7 cellular contexts compared by ENCODE assay signal in the genomic region with DNA sequence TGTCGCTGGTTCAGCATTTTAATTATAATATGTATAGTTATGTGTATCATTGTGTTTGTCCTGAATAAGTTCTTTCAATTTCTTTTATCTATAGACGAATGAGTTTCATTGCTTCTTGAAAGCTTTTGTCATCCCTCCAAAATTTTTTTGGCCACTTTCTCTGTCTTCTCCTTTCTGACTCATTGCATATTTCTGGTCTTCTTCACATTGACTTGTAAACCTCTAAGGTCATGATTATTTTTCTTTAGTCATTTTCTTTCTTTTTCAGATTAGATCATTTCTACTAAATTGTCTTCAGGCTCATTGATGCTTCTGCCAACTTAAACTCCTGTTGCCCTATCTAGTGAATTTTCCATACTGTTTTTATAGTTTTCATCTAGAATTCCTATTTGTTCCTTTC.
DNase-seq lines count a peak whose midpoint lies in the region; ATAC-seq and TF ChIP-seq lines count a peak whose summit lies in the region.
"Not testable (repeated sequence)": the region's sequence is repeated elsewhere in the genome, so short reads cannot be mapped to it uniquely, and the experiment has no call there.

No MANE protein-coding gene starts in this region.

- not testable (repeated sequence) for H3K4me3 Mint-ChIP-seq in MCF 10A (ENCODE audit: unreplicated experiment)

- not testable (repeated sequence) for H4K91ac ChIP-seq in IMR-90 (ENCODE audit: insufficient read depth, low read depth, low read length)

- not testable (repeated sequence) for H4K20me1 ChIP-seq in IMR-90 (ENCODE audit: insufficient read depth, low read length)

- not testable (repeated sequence) for H3K27ac ChIP-seq in IMR-90 (ENCODE audit: insufficient read depth, low read length)
- peak overlapping the region; percentile 28; the same call in 1 of the 2 replicates for H3K27ac ChIP-seq in SJSA1

- not testable (repeated sequence) for H3K79me1 ChIP-seq in IMR-90 (ENCODE audit: low read depth in 1 of 2, low read length in 2 of 2)

- not testable (repeated sequence) for H3K4ac ChIP-seq in IMR-90 (ENCODE audit: low read depth, low read length)

- H3K23ac ChIP-seq in IMR-90 (ENCODE audit: low read depth, low read length), result not testable (repeated sequence)

- not testable (repeated sequence) for H4K5ac ChIP-seq in IMR-90 (ENCODE audit: low read depth, low read length)

- TF ChIP-seq POLR2A in IMR-90 (IDR thresholded peaks at IDR 0.05; ENCODE audit: low read depth, low read length), result not testable (repeated sequence)

- H3K9me1 ChIP-seq in IMR-90 (ENCODE audit: insufficient read depth, low read length), result not testable (repeated sequence)

- H3K27ac Mint-ChIP-seq in MCF 10A (ENCODE audit: low read depth, unreplicated experiment), result not testable (repeated sequence)

- not testable (repeated sequence) for TF ChIP-seq CTCF in AG10803 (conservative IDR thresholded peaks at IDR 0.05; ENCODE audit: low read length); IMR-90 (conservative IDR thresholded peaks at IDR 0.05; ENCODE audit: low read depth, low read length); MCF 10A (IDR thresholded peaks at IDR 0.05; ENCODE audit: unreplicated experiment); fibroblast of mammary gland (conservative IDR thresholded peaks at IDR 0.05; ENCODE audit: control insufficient read depth, insufficient read depth, low read depth, low read length); omental fat pad (IDR thresholded peaks at IDR 0.05)

- H2AK9ac ChIP-seq in IMR-90 (replicated peaks; ENCODE audit: low read depth, low read length, poor library complexity), result not testable (repeated sequence)

- not testable (repeated sequence) for H3K27me3 ChIP-seq in IMR-90 (ENCODE audit: control insufficient read depth, insufficient read depth, low read length); SJSA1 (replicated peaks)

- H3K18ac ChIP-seq in IMR-90 (ENCODE audit: low read depth, low read length), result not testable (repeated sequence)

- not testable (repeated sequence) for H3K4me1 Mint-ChIP-seq in MCF 10A (ENCODE audit: insufficient read depth, unreplicated experiment)

- H3K27me3 Mint-ChIP-seq in MCF 10A (ENCODE audit: insufficient read depth, unreplicated experiment), result not testable (repeated sequence)

- H3K4me3 ChIP-seq in AG10803 (ENCODE audit: low read length); IMR-90 (ENCODE audit: insufficient read depth, low read depth, low read length); SJSA1; fibroblast of mammary gland (ENCODE audit: control insufficient read depth, low read depth, low read length): not testable (repeated sequence)

- POLR2A ChIA-PET in IMR-90 (lab: Charles Lee; ENCODE audit: unreplicated experiment); MCF 10A (lab: Yijun Ruan, JAX): not testable (repeated sequence)

- H2AFZ ChIP-seq in IMR-90 (replicated peaks; ENCODE audit: low read length, poor library complexity), result not testable (repeated sequence)

- not testable (repeated sequence) for H3K36me3 Mint-ChIP-seq in MCF 10A (ENCODE audit: insufficient read depth, unreplicated experiment)

- H3K4me1 ChIP-seq in IMR-90 (ENCODE audit: control insufficient read depth, insufficient read depth, low read length); SJSA1 (replicated peaks): not testable (repeated sequence)

- not testable (repeated sequence) for H2BK15ac ChIP-seq in IMR-90 (ENCODE audit: low read depth, low read length)

- not testable (repeated sequence) for H2BK120ac ChIP-seq in IMR-90 (ENCODE audit: low read depth, low read length)

- not testable (repeated sequence) for H3K4me2 ChIP-seq in IMR-90 (ENCODE audit: low read depth, low read length)

- in situ Hi-C loops in IMR-90 (cut with MboI; ENCODE audit: low sequenced_read_pairs), result not testable (repeated sequence)

- H3K14ac ChIP-seq in IMR-90 (replicated peaks; ENCODE audit: low read depth, low read length), result not testable (repeated sequence)

- not testable (repeated sequence) for H3K9ac ChIP-seq in IMR-90 (ENCODE audit: low read depth, low read length)

- H2BK5ac ChIP-seq in IMR-90 (ENCODE audit: low read depth, low read length, poor library complexity, severe bottlenecking), result not testable (repeated sequence)

- not testable (repeated sequence) for TF ChIP-seq RAD21 in IMR-90 (IDR thresholded peaks at IDR 0.05; ENCODE audit: low read length)

- not testable (repeated sequence) for H2AK5ac ChIP-seq in IMR-90 (ENCODE audit: low read depth, low read length)

- BruUV-seq in IMR-90 (replicated peaks; lab: Mats Ljungman, UMichigan); MCF 10A (replicated peaks; lab: Mats Ljungman, UMichigan): not testable (repeated sequence)

- peak; percentile 31 for DNase-seq in AG10803 (ENCODE audit: low read depth)
- peak; percentile 9 for DNase-seq in GM03348 (ENCODE audit: low spot score)
- DNase-seq in IMR-90, result peak; percentile 0
- DNase-seq in SJSA1 (ENCODE audit: low read depth in 1 of 2, low spot score in 2 of 2), result peak in 1 of 2 experiments; percentile 54
- peak; percentile 9 for DNase-seq in MCF 10A (ENCODE audit: unreplicated experiment)
- DNase-seq in fibroblast of mammary gland (ENCODE audit: low read depth), result peak; percentile 78
- DNase-seq in omental fat pad (ENCODE audit: low spot score), result not testable (repeated sequence)

- CTCF ChIA-PET in IMR-90 (lab: Yijun Ruan, JAX); MCF 10A (lab: Yijun Ruan, JAX): not testable (repeated sequence)

- H3K9me3 Mint-ChIP-seq in MCF 10A (ENCODE audit: unreplicated experiment), result not testable (repeated sequence)

- not testable (repeated sequence) for H3K36me3 ChIP-seq in IMR-90 (ENCODE audit: control insufficient read depth, insufficient read depth, low read length); SJSA1

- H4K8ac ChIP-seq in IMR-90 (ENCODE audit: low read depth in 2 of 2, low read length in 2 of 2), result not testable (repeated sequence)

- H3K56ac ChIP-seq in IMR-90 (ENCODE audit: extremely low read depth, insufficient read depth, low read length), result not testable (repeated sequence)

- H3K9me3 ChIP-seq in IMR-90 (ENCODE audit: control insufficient read depth, insufficient read depth, low read length); SJSA1 (replicated peaks): not testable (repeated sequence)

- H2BK20ac ChIP-seq in IMR-90 (ENCODE audit: low read depth, low read length), result not testable (repeated sequence)

- WGBS in IMR-90 (ENCODE audit: extremely low coverage in 2 of 2, insufficient read length in 1 of 2), 2 experiments, result no CpG with 5 or more reads among the region's 2 CpGs

- dilution Hi-C loops in IMR-90 (cut with HindIII; ENCODE audit: low sequenced_read_pairs, unreplicated experiment), result not testable (repeated sequence)

- ATAC-seq in IMR-90 (ENCODE audit: low read depth), result not testable (repeated sequence)
- ATAC-seq in omental fat pad (ENCODE audit: low FRiP score), result peak; percentile 54

- intact Hi-C loops in IMR-90 (cut with micrococcal nuclease); MCF 10A (cut with micrococcal nuclease): not testable (repeated sequence)
